8 cellular contexts compared by ENCODE assay signal in the genomic region with DNA sequence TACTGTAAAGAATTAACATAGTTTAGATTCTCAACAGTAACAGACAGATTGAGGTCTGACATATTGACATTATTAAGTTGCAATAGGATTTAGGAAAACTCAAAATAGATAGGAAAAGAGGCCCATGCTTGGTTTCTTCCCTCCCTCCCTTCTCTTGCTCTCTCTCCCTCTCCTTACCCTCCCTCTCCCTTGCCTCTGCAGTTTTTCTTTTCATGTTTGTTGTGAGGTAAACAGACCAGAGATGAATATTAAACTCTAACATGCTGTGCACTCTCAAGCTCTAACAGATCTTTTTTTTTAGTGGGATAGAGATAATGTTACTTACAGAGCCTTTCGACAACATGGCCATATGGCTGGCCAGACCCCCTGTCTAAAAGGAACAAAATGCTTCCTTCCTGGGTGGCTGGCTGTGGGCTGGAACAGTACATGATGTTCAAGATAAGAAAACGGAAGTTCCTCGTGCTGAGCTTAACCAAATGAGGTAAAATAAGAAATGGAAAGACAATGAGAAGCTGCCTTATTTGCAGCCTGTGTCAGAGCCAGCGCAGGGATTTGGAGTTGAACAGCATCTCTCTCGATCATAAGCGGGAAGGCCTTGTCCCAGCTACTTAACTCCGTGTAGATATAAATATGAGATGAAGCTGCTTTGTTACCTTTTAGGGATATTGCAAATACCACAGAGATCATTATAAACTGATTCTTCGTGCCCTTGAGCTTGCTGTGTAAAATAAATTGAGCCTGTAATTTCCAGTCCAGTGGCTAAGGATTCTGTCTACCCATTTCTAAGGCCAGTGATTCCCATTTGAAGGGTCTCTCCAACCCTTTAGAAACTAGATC.
DNase-seq lines count a peak whose midpoint lies in the region; TF ChIP-seq lines count a peak whose summit lies in the region.

No MANE protein-coding gene starts in this region.

- 21% methylated on average over 8 of the region's 8 CpGs for whole genome bisulfite sequencing in SK-N-SH (ENCODE audit: low lambda C conversion rate)
- WGBS in esophagus, 2 donors, result 49 to 53% methylated on average over 8 of the region's 8 CpGs
- 41 to 65% methylated on average over 8 of the region's 8 CpGs for WGBS in sigmoid colon, 2 donors
- 61% methylated on average over 8 of the region's 8 CpGs for WGBS in mammary epithelial cell (ENCODE audit: low coverage, missing lambda C conversion rate)

- H3K9me3 ChIP-seq in SK-N-SH (no peaks in the 10 kb centered on the region), esophagus (ENCODE audit: control insufficient read depth in 2 of 2, insufficient read depth in 1 of 2, low read depth in 1 of 2, low read length in 1 of 2) (no peaks in the 10 kb centered on the region), sigmoid colon (no peaks in the 10 kb centered on the region), mammary epithelial cell (replicated peaks; ENCODE audit: insufficient read depth, low read length) (no peaks in the 10 kb centered on the region)

- POLR2A ChIA-PET in SK-N-SH (lab: Yijun Ruan, JAX), result interaction anchor here (1.6 kb wide), 1 partner anchor 226 kb away, joined by 5 read pairs; no protein-coding TSS in a partner anchor

- in situ Hi-C loops in mammary epithelial cell (cut with MboI; ENCODE audit: low sequenced_read_pairs in 2 of 2), result no loop called here

- no peaks in the 10 kb centered on the region for H3K79me2 ChIP-seq in SK-N-SH (ENCODE audit: insufficient read depth)
- H3K79me2 ChIP-seq in mammary epithelial cell (ENCODE audit: insufficient read depth, low read length), result no peaks in the 10 kb centered on the region

- H4K20me1 ChIP-seq in SK-N-SH (ENCODE audit: insufficient read depth) (no peaks in the 10 kb centered on the region), mammary epithelial cell (ENCODE audit: insufficient read depth, low read length) (no peaks in the 10 kb centered on the region)

- H3K27ac ChIP-seq in SK-N-SH (ENCODE audit: low read depth in 2 of 2, low read length in 1 of 2) (peak overlapping the region in 1 of 2 experiments; percentile 91; a peak in 2 of 4 replicates), esophagus (ENCODE audit: low read depth in 2 of 2, low read length in 1 of 2) (peak overlapping the region; percentile 65 to 75), sigmoid colon (peak overlapping the region; percentile 30 to 60 (median 46)), mammary epithelial cell (ENCODE audit: insufficient read depth, low read depth, low read length) (no peak overlapping the region)

- peaks cover 16% of the 10 kb centered on the region for H3K4me1 Mint-ChIP-seq in activated T-helper 2 cell treated with anti-CD3 and anti-CD28 coated beads, Interferon-gamma antibody, Interleukin-2, Interleukin-4, amounts not matched to agents 10 μg/mL and 5 μg/mL and 100 μg/mL, durations not matched to agents 14 hours and 24 hours and 36 hours (ENCODE audit: low read depth)

- dilution Hi-C loops in mammary epithelial cell (cut with HindIII; ENCODE audit: low sequenced_read_pairs), result loop anchor here (5.0 kb wide), 1 partner anchor 42 kb away; no protein-coding TSS in a partner anchor

- no peaks in the 10 kb centered on the region for H3K9me3 Mint-ChIP-seq in activated T-helper 2 cell treated with anti-CD3 and anti-CD28 coated beads, Interferon-gamma antibody, Interleukin-2, Interleukin-4, amounts not matched to agents 10 μg/mL and 5 μg/mL and 100 μg/mL, durations not matched to agents 14 hours and 24 hours and 36 hours

- no peak overlapping the region for H3K9ac ChIP-seq in SK-N-SH
- H3K9ac ChIP-seq in mammary epithelial cell (ENCODE audit: insufficient read depth, low read length), result no peak overlapping the region

- CTCF ChIA-PET in SK-N-SH (lab: Yijun Ruan, JAX) (interaction anchor here (0.7 to 2.6 kb wide), 13 partner anchors 13 to 565 kb away, joined by 3 to 13 read pairs (median 4); no protein-coding TSS in a partner anchor), mammary epithelial cell (lab: Charles Lee; ENCODE audit: low non-redundant PET) (no interaction called here)

- TF ChIP-seq POLR2A in sigmoid colon (IDR thresholded peaks at IDR 0.05), result no peak

- H3K36me3 ChIP-seq in SK-N-SH (replicated peaks in 1 of 2; ENCODE audit: control insufficient read depth in 1 of 2, insufficient read depth in 2 of 2, low read length in 1 of 2), result no peaks in the 10 kb centered on the region
- no peaks in the 10 kb centered on the region for H3K36me3 ChIP-seq in esophagus (ENCODE audit: control insufficient read depth in 2 of 2, insufficient read depth in 2 of 2, low read length in 1 of 2)
- no peaks in the 10 kb centered on the region for H3K36me3 ChIP-seq in sigmoid colon
- no peaks in the 10 kb centered on the region for H3K36me3 ChIP-seq in mammary epithelial cell (ENCODE audit: insufficient read depth, low read length)

- no peak overlapping the region for H2AFZ ChIP-seq in SK-N-SH (ENCODE audit: low read depth)
- H2AFZ ChIP-seq in mammary epithelial cell (ENCODE audit: low read depth, low read length), result no peak overlapping the region

- H3K36me3 Mint-ChIP-seq in activated T-helper 2 cell treated with anti-CD3 and anti-CD28 coated beads, Interferon-gamma antibody, Interleukin-2, Interleukin-4, amounts not matched to agents 10 μg/mL and 5 μg/mL and 100 μg/mL, durations not matched to agents 14 hours and 24 hours and 36 hours (ENCODE audit: low read depth), result no peaks in the 10 kb centered on the region

- H3K9me2 ChIP-seq in SK-N-SH, result no peaks in the 10 kb centered on the region

- H3K27ac Mint-ChIP-seq in activated T-helper 2 cell treated with anti-CD3 and anti-CD28 coated beads, Interferon-gamma antibody, Interleukin-2, Interleukin-4, amounts not matched to agents 10 μg/mL and 5 μg/mL and 100 μg/mL, durations not matched to agents 14 hours and 24 hours and 36 hours, result no peak overlapping the region

- no peaks in the 10 kb centered on the region for H3K27me3 Mint-ChIP-seq in activated T-helper 2 cell treated with anti-CD3 and anti-CD28 coated beads, Interferon-gamma antibody, Interleukin-2, Interleukin-4, amounts not matched to agents 10 μg/mL and 5 μg/mL and 100 μg/mL, durations not matched to agents 14 hours and 24 hours and 36 hours (ENCODE audit: low read depth)

- no peaks in the 10 kb centered on the region for H3K27me3 ChIP-seq in SK-N-SH (ENCODE audit: insufficient read depth)
- H3K27me3 ChIP-seq in esophagus (ENCODE audit: control insufficient read depth in 1 of 2, insufficient read depth in 2 of 2, low read length in 2 of 2), result no peaks in the 10 kb centered on the region
- no peaks in the 10 kb centered on the region for H3K27me3 ChIP-seq in sigmoid colon
- H3K27me3 ChIP-seq in mammary epithelial cell (ENCODE audit: insufficient read depth, low read length), result peaks cover 2% of the 10 kb centered on the region

- H3K4me3 ChIP-seq in SK-N-SH (ENCODE audit: low read depth in 2 of 2, low read length in 1 of 2), result no peak overlapping the region
- H3K4me3 ChIP-seq in esophagus (ENCODE audit: low read depth in 1 of 2, low read length in 2 of 2), result no peak overlapping the region
- H3K4me3 ChIP-seq in sigmoid colon, result no peak overlapping the region
- H3K4me3 ChIP-seq in mammary epithelial cell (replicated peaks in 1 of 3; ENCODE audit: insufficient read depth in 1 of 3, low read depth in 2 of 3, low read length in 3 of 3), result no peak overlapping the region

- H3K4me1 ChIP-seq in SK-N-SH (ENCODE audit: control insufficient read depth in 1 of 2, insufficient read depth in 2 of 2, low read depth in 1 of 2, low read length in 1 of 2), result peaks cover 0 to 19% of the 10 kb centered on the region in 2 experiments; a peak in 3 of 4 replicates
- no peaks in the 10 kb centered on the region for H3K4me1 ChIP-seq in esophagus (ENCODE audit: control insufficient read depth in 2 of 2, insufficient read depth in 2 of 2, low read length in 1 of 2)
- peaks cover 0 to 17% (median 4%) of the 10 kb centered on the region in 4 donors for H3K4me1 ChIP-seq in sigmoid colon
- H3K4me1 ChIP-seq in mammary epithelial cell (ENCODE audit: insufficient read depth, low read length), result no peaks in the 10 kb centered on the region

- no TSS peak for BruUV-seq in mammary epithelial cell (replicated peaks; lab: Mats Ljungman, UMichigan)

- H3K4me2 ChIP-seq in SK-N-SH, result no peak overlapping the region
- no peak overlapping the region for H3K4me2 ChIP-seq in mammary epithelial cell (ENCODE audit: insufficient read depth, low read depth, low read length)

- DNase-seq in HUDEP-2 (lab: John Stamatoyannopoulos, UW; ENCODE audit: unreplicated experiment in 76 of 76) (peak in 45 of 76 experiments; percentile 1 to 71 (median 24)), SK-N-SH (peak; percentile 71), sigmoid colon (no peak), HPDE6-E6E7 (ENCODE audit: extremely low spot score) (no peak), mammary epithelial cell (no peak), COLO829 (ENCODE audit: low spot score) (no peak)
- no peak for DNase-seq in activated T-helper 2 cell treated with anti-CD3 and anti-CD28 coated beads, Interferon-gamma antibody, Interleukin-2, Interleukin-4, amounts not matched to agents 10 μg/mL and 5 μg/mL and 100 μg/mL, durations not matched to agents 14 hours and 24 hours and 36 hours (ENCODE audit: low spot score)

- peak; percentile 36; the same call in 1 of the 2 replicates for TF ChIP-seq RAD21 in SK-N-SH (IDR thresholded peaks at IDR 0.05; ENCODE audit: low read length)

- TF ChIP-seq EP300 in SK-N-SH (IDR thresholded peaks at IDR 0.05; ENCODE audit: borderline replicate concordance in 1 of 2, low read depth in 1 of 2, low read length in 1 of 2) (peak in 1 of 2 experiments; percentile 88; a peak in 1 of 4 replicates), sigmoid colon (IDR thresholded peaks at IDR 0.05) (peak in 3 of 4 donors; percentile 25 to 80 (median 32))

- no peak overlapping the region for H3K4me3 Mint-ChIP-seq in activated T-helper 2 cell treated with anti-CD3 and anti-CD28 coated beads, Interferon-gamma antibody, Interleukin-2, Interleukin-4, amounts not matched to agents 10 μg/mL and 5 μg/mL and 100 μg/mL, durations not matched to agents 14 hours and 24 hours and 36 hours (ENCODE audit: low read depth)

- H3F3A ChIP-seq in SK-N-SH (replicated peaks; ENCODE audit: insufficient read depth), result no peaks in the 10 kb centered on the region

- intact Hi-C loops in sigmoid colon (cut with DNase I) (no loop called here), mammary epithelial cell (cut with micrococcal nuclease) (no loop called here)
- intact Hi-C loops in activated T-helper 2 cell treated with anti-CD3 and anti-CD28 coated beads, Interferon-gamma antibody, Interleukin-2, Interleukin-4, amounts not matched to agents 10 μg/mL and 5 μg/mL and 100 μg/mL, durations not matched to agents 14 hours and 24 hours and 36 hours (cut with micrococcal nuclease), result no loop called here

- TF ChIP-seq CTCF in SK-N-SH (IDR thresholded peaks at IDR 0.05), result no peak
- no peak for TF ChIP-seq CTCF in sigmoid colon (IDR thresholded peaks at IDR 0.05)
- TF ChIP-seq CTCF in mammary epithelial cell (conservative IDR thresholded peaks at IDR 0.05 in 1 of 2, IDR thresholded peaks at IDR 0.05 in 1 of 2; ENCODE audit: extremely low read depth in 1 of 2, insufficient read depth in 1 of 2, low read depth in 1 of 2, low read length in 2 of 2), result no peak

Comparison
In these comparisons a context has a peak if more than half of its experiments do, and no peak if none do; other contexts are left out.
1. DNase-seq: peak in HUDEP-2 (45 of 76) and SK-N-SH (single experiment); none in sigmoid colon (single experiment), HPDE6-E6E7 (single experiment), mammary epithelial cell (single experiment), activated T-helper 2 cell treated with anti-CD3 and anti-CD28 coated beads, Interferon-gamma antibody, Interleukin-2, Interleukin-4, amounts not matched to agents 10 μg/mL and 5 μg/mL and 100 μg/mL, durations not matched to agents 14 hours and 24 hours and 36 hours (single experiment) and COLO829 (single experiment).